Comparison of ENCODE assay signal across 9 cellular contexts in the genomic region with DNA sequence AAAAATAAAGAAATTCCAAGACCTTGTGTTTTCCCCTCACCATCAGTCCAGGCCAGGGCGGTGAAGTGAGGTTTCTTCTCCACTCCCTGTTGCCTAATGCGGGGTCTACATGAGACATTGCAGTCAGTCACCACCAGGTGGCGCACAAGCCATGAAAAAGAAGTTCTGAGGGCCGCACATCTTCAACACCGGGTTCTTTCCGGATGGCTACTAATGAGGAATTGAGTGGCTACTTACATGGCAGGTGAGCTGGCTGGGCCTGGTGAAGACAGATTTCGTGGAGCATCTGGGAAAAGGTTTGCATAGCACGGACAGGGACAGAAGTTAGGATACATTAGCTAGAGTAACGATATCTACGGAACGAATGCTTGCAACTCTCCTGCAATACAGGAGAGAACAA. TPM values are rescaled to one million over a fixed set of nuclear protein-coding genes. Genes with fewer than 3 reads are reported as not detected.
DNase-seq lines count a peak whose midpoint lies in the region; ATAC-seq, FAIRE-seq and TF ChIP-seq lines count a peak whose summit lies in the region.
"Had no signal": no experiment of that assay in that cellular context is flagged by ENCODE, and none has a peak within 500 bp of the region (broad histone marks: within the 10 kb centered on the region; RNA-seq: fewer than 3 reads in every experiment).

No MANE protein-coding gene starts in this region.

- no peak overlapping the region for H2AFZ ChIP-seq in keratinocyte (ENCODE audit: control insufficient read depth, low read length)

- FAIRE-seq in H54 (lab: Jason Lieb, UNC) (no peak), keratinocyte (lab: Jason Lieb, UNC) (peak; percentile 91)

- H3K4me1 ChIP-seq in keratinocyte (ENCODE audit: control insufficient read depth, extremely low read depth, insufficient read depth, low read length): peaks cover 45% of the 10 kb centered on the region

- CTCF ChIA-PET in WTC11 (lab: Charles Lee): interaction anchor here (0.6 to 3.3 kb wide), 22 partner anchors 9 to 406 kb away, joined by 3 to 66 read pairs (median 4); a partner anchor contains a TSS

- dilution Hi-C loops in keratinocyte (cut with MboI; ENCODE audit: extremely low pct_ligation_motif_present, low sequenced_read_pairs): no loop called here

- H3K9ac ChIP-seq in keratinocyte (ENCODE audit: control insufficient read depth, extremely low read depth, insufficient read depth, low read length): no peak overlapping the region

- TF ChIP-seq CTCF in WTC11 (IDR thresholded peaks at IDR 0.05) (peak; percentile 96), cardiac fibroblast (IDR thresholded peaks at IDR 0.05; ENCODE audit: low read depth, low read length) (peak; percentile 81), keratinocyte (optimal IDR thresholded peaks at IDR 0.05 in 1 of 3, IDR thresholded peaks at IDR 0.05 in 1 of 3, conservative IDR thresholded peaks at IDR 0.05 in 1 of 3; ENCODE audit: extremely low read depth in 1 of 3, insufficient read depth in 2 of 3, low read length in 3 of 3) (peak; percentile 74 to 90 (median 88))

- H3K36me3 Mint-ChIP-seq in WTC11: no peaks in the 10 kb centered on the region

- peaks cover 18% of the 10 kb centered on the region for H3K4me1 Mint-ChIP-seq in WTC11

- no peaks in the 10 kb centered on the region for H3K27me3 ChIP-seq in keratinocyte (ENCODE audit: control insufficient read depth, extremely low read depth, insufficient read depth, low read length)

- no peak overlapping the region for H3K27ac ChIP-seq in keratinocyte (ENCODE audit: control insufficient read depth, insufficient read depth, low read length)

- H3K4me3 ChIP-seq in cardiac fibroblast (replicated peaks in 1 of 2; ENCODE audit: low read depth in 2 of 2, low read length in 2 of 2) (no peak overlapping the region), keratinocyte (ENCODE audit: control insufficient read depth in 2 of 3, extremely low read depth in 1 of 3, insufficient read depth in 2 of 3, low read depth in 1 of 3, low read length in 3 of 3) (no peak overlapping the region)

- H3K9me3 ChIP-seq in keratinocyte (ENCODE audit: control insufficient read depth, low read depth, low read length): no peaks in the 10 kb centered on the region

- DNase-seq in AG08395 (ENCODE audit: low spot score) (peak; percentile 81), H54 (ENCODE audit: insufficient read length, low spot score) (peak; percentile 43), NCI-H226 (peak; percentile 56), WTC11 (ENCODE audit: low spot score) (peak; percentile 92), cardiac fibroblast (ENCODE audit: low read depth in 2 of 2) (peak; percentile 83 to 88), keratinocyte (ENCODE audit: low read depth, low spot score) (no peak)
- DNase-seq in stimulated activated CD4-positive, alpha-beta T cell treated with anti-CD3 and anti-CD28 coated beads, Interleukin-1b, Interleukin-23, amount 100 ng/mL, for 4 hours (ENCODE audit: low read depth in 2 of 2): peak; percentile 77 to 83

- peak; percentile 51 for ATAC-seq in WTC11
- ATAC-seq in HG03442 (IDR thresholded peaks at IDR 0.05; ENCODE audit: unreplicated experiment): no peak

- H4K20me1 ChIP-seq in keratinocyte (ENCODE audit: control insufficient read depth, extremely low read depth, insufficient read depth, low read length): no peaks in the 10 kb centered on the region

- no peak overlapping the region for H3K4me2 ChIP-seq in keratinocyte (ENCODE audit: control insufficient read depth, extremely low read depth, insufficient read depth, low read depth, low read length)

- no peak for TF ChIP-seq POLR2A in H54 (IDR thresholded peaks at IDR 0.05; ENCODE audit: low read depth, low read length)

- H3K9me3 Mint-ChIP-seq in WTC11: no peaks in the 10 kb centered on the region

- no peak overlapping the region for H3K27ac Mint-ChIP-seq in WTC11

- POLR2A ChIA-PET in WTC11 (lab: Charles Lee): interaction anchor here (1.1 kb wide), 1 partner anchor 58 kb away, joined by 3 read pairs; no protein-coding TSS in a partner anchor

- no peak overlapping the region for H3K4me3 Mint-ChIP-seq in WTC11

- no peaks in the 10 kb centered on the region for H3K9me1 ChIP-seq in keratinocyte (ENCODE audit: control insufficient read depth, extremely low read depth, insufficient read depth, low read length)

- H3K36me3 ChIP-seq in keratinocyte (ENCODE audit: control insufficient read depth in 2 of 2, extremely low read depth in 1 of 2, insufficient read depth in 2 of 2, low read length in 2 of 2): no peaks in the 10 kb centered on the region

- H3K27me3 Mint-ChIP-seq in WTC11 (ENCODE audit: low read depth): peaks cover 27% of the 10 kb centered on the region; the same call in 1 of the 2 replicates

- H3K79me2 ChIP-seq in keratinocyte (ENCODE audit: control insufficient read depth, insufficient read depth, low read length): no peaks in the 10 kb centered on the region

TF ChIP-seq in WTC11, 78 proteins besides CTCF, POLR2A, EP300 and RAD21:
- no peak for TF ChIP-seq OVOL2 (CRISPR knock-in tag; IDR thresholded peaks at IDR 0.05; ENCODE audit: borderline replicate concordance)
- TF ChIP-seq, protein P1, sequence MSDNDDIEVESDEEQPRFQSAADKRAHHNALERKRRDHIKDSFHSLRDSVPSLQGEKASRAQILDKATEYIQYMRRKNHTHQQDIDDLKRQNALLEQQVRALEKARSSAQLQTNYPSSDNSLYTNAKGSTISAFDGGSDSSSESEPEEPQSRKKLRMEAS (CRISPR knock-in tag; IDR thresholded peaks at IDR 0.05): 0 out of 2 replicates have a peak, but pooled peaks have one; percentile 31

RNA-seq across cellular contexts. Expression of a gene that starts 15.8 kb away (rescaled TPM):
- 126 to 181 TPM (median 163 TPM) in 3 replicates for total RNA-seq in WTC11 (2021)
- polyA plus RNA-seq in keratinocyte: 3,230 to 4,658 TPM (median 4,125 TPM) in 3 replicates
- polyA plus RNA-seq in keratinocyte (2011; ENCODE audit: low read depth): 385 TPM
- 5,163 and 5,922 TPM in 2 replicates for polyA plus RNA-seq in keratinocyte (2011; cell fraction: cytosol; rRNA removed)
- polyA plus RNA-seq in keratinocyte (2011; cell fraction: nucleus; rRNA removed): 1,558 and 1,872 TPM in 2 replicates
- polyA plus RNA-seq in keratinocyte (2012; ENCODE audit: low replicate concordance): 4,957 and 5,664 TPM in 2 replicates
- 2,598 to 4,430 TPM (median 2,761 TPM) in 3 replicates for polyA minus RNA-seq in keratinocyte
- 2,126 TPM for polyA minus RNA-seq in keratinocyte (2011; cell fraction: cytosol; rRNA and poly(A)+ RNA removed)
- polyA minus RNA-seq in keratinocyte (2011; cell fraction: nucleus; rRNA and poly(A)+ RNA removed): 610 and 888 TPM in 2 replicates

RNA-seq across cellular contexts. Expression of a gene that starts 36.3 kb away (rescaled TPM):
- total RNA-seq in WTC11 (2021): not detected in 3 replicates
- 0.08 TPM in 1 of 3 replicates, not detected in the others for polyA plus RNA-seq in keratinocyte
- 0.21 TPM for polyA plus RNA-seq in keratinocyte (2011; ENCODE audit: low read depth)
- polyA plus RNA-seq in keratinocyte (2011; cell fraction: cytosol; rRNA removed): 0.03 and 0.21 TPM in 2 replicates
- 0.05 and 0.34 TPM in 2 replicates for polyA plus RNA-seq in keratinocyte (2011; cell fraction: nucleus; rRNA removed)
- polyA plus RNA-seq in keratinocyte (2012; ENCODE audit: low replicate concordance): 0.06 and 0.10 TPM in 2 replicates
- 0.16 TPM in 1 of 3 replicates, not detected in the others for polyA minus RNA-seq in keratinocyte
- polyA minus RNA-seq in keratinocyte (2011; cell fraction: cytosol; rRNA and poly(A)+ RNA removed): not detected
- polyA minus RNA-seq in keratinocyte (2011; cell fraction: nucleus; rRNA and poly(A)+ RNA removed): 0.21 and 0.23 TPM in 2 replicates
- total RNA-seq: temporal lobe had no signal

RNA-seq across cellular contexts. Expression of a gene that starts 58.9 kb away (rescaled TPM):
- 150 to 161 TPM (median 159 TPM) in 3 replicates for total RNA-seq in WTC11 (2021)
- polyA plus RNA-seq in keratinocyte: 762 to 1,688 TPM (median 1,061 TPM) in 3 replicates
- polyA plus RNA-seq in keratinocyte (2011; ENCODE audit: low read depth): 7,825 TPM
- 1,426 and 2,466 TPM in 2 replicates for polyA plus RNA-seq in keratinocyte (2011; cell fraction: cytosol; rRNA removed)
- 399 and 409 TPM in 2 replicates for polyA plus RNA-seq in keratinocyte (2011; cell fraction: nucleus; rRNA removed)
- 2,272 and 2,757 TPM in 2 replicates for polyA plus RNA-seq in keratinocyte (2012; ENCODE audit: low replicate concordance)
- polyA minus RNA-seq in keratinocyte: 156 to 769 TPM (median 744 TPM) in 3 replicates
- 3,568 TPM for polyA minus RNA-seq in keratinocyte (2011; cell fraction: cytosol; rRNA and poly(A)+ RNA removed)
- 194 and 286 TPM in 2 replicates for polyA minus RNA-seq in keratinocyte (2011; cell fraction: nucleus; rRNA and poly(A)+ RNA removed)
